ENCODE assay signal across 1 cellular context in genomic region chr1:21822349-21822748, GRCh38.
TF ChIP-seq lines count a peak whose summit lies in the region.

No MANE protein-coding gene starts in this region.

TF ChIP-seq in SK-N-SH treated with all-trans-retinoic acid at 6 μM for 48 hours, 23 proteins besides CTCF, POLR2A, EP300 and RAD21 (continued from another document):
- TF ChIP-seq, protein P1, sequence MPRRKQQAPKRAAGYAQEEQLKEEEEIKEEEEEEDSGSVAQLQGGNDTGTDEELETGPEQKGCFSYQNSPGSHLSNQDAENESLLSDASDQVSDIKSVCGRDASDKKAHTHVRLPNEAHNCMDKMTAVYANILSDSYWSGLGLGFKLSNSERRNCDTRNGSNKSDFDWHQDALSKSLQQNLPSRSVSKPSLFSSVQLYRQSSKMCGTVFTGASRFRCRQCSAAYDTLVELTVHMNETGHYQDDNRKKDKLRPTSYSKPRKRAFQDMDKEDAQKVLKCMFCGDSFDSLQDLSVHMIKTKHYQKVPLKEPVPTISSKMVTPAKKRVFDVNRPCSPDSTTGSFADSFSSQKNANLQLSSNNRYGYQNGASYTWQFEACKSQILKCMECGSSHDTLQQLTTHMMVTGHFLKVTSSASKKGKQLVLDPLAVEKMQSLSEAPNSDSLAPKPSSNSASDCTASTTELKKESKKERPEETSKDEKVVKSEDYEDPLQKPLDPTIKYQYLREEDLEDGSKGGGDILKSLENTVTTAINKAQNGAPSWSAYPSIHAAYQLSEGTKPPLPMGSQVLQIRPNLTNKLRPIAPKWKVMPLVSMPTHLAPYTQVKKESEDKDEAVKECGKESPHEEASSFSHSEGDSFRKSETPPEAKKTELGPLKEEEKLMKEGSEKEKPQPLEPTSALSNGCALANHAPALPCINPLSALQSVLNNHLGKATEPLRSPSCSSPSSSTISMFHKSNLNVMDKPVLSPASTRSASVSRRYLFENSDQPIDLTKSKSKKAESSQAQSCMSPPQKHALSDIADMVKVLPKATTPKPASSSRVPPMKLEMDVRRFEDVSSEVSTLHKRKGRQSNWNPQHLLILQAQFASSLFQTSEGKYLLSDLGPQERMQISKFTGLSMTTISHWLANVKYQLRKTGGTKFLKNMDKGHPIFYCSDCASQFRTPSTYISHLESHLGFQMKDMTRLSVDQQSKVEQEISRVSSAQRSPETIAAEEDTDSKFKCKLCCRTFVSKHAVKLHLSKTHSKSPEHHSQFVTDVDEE (CRISPR knock-in tag; IDR thresholded peaks at IDR 0.05): no peak
- TF ChIP-seq PPARA (CRISPR knock-in tag; IDR thresholded peaks at IDR 0.05; ENCODE audit: borderline replicate concordance) (no peak), ZNF565 (CRISPR knock-in tag; conservative IDR thresholded peaks at IDR 0.05; ENCODE audit: low read depth) (no peak), ZNF8 (CRISPR knock-in tag; IDR thresholded peaks at IDR 0.05) (no peak), RARB (CRISPR knock-in tag; IDR thresholded peaks at IDR 0.05) (no peak)
TF ChIP-seq in SK-N-SH treated with all-trans-retinoic acid at 6 μM for 48 hours: peak in this region for 0.
